ENCODE assay signal across 9 cellular contexts in the genomic region with DNA sequence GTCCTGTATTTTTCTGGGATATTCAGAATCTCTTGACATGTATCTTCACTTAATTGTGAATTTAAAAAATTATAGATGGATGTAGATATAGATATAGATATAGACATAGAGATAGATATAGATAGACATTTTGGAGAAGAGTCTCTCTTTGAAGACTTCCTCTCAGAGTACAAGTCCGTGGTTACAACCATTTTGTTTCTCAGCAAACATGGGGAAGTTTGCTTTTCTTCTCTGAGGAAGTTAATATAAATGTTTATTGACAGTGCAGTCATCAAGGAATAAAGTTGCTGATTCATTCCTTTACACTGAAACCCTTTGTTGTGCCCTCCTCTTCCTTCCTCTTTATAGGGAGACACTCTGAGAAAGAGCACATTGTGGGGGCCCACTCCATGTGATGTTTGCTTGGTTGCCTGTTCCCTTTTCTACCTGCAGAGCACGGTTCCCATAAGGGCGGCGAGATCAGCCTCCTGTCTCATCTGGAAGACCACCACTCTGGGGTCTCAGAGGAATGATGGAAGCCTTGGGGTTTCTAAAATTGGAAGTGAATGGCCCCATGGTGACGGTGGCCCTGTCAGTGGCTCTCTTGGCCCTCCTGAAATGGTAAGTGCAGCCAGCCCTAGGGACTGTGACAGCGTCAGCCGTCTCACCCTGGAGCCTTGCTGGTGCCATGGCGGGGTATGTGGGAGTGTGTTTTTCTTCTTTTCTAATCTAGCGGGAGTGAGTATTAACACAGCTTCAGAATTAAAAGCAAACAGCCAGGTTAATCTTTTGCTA. TPM values are rescaled to one million over a fixed set of nuclear protein-coding genes. Genes with fewer than 3 reads are reported as not detected.
DNase-seq lines count a peak whose midpoint lies in the region; ATAC-seq and FAIRE-seq lines count a peak whose summit lies in the region.
"Had no signal": no experiment of that assay in that cellular context is flagged by ENCODE, and none has a peak within 500 bp of the region (broad histone marks: within the 10 kb centered on the region; RNA-seq: fewer than 3 reads in every experiment).

A gene (plus strand): TSS at position 385 of the 774 bp plus-strand sequence. CDS start 127 bp downstream, at position 512.

- ATAC-seq in GM19324 (IDR thresholded peaks at IDR 0.05; ENCODE audit: low FRiP score, unreplicated experiment), result peak; percentile 34
- ATAC-seq in left lobe of liver, result peak; percentile 71
- ATAC-seq: Panc1 had no signal

- DNase-seq in HT-29 (ENCODE audit: low spot score) (peak; percentile 55), left lobe of liver (ENCODE audit: low spot score) (no peak), superior temporal gyrus (ENCODE audit: extremely low spot score) (peak; percentile 15), AG08396 (ENCODE audit: low spot score) (no peak), urothelium cell line (ENCODE audit: low spot score) (no peak)
- peak; percentile 20 for DNase-seq in activated effector memory CD4-positive, alpha-beta T cell treated with Interleukin-2 at 50 U/mL for 16 hours

- no peak for FAIRE-seq in urothelium cell line (lab: Jason Lieb, UNC)

RNA-seq across cellular contexts. Expression of the gene that starts here (rescaled TPM):
- total RNA-seq in HT-29 (2014; rRNA removed; shearing (Covaris generic)), result 17.2 and 22.8 TPM in 2 replicates
- total RNA-seq in left lobe of liver, result 6.6 TPM
- total RNA-seq: fibroblast of villous mesenchyme had no signal

Comparison
In these comparisons a context has a peak if more than half of its experiments do, and no peak if none do; other contexts are left out.
1. DNase-seq: peak in HT-29 (single experiment), activated effector memory CD4-positive, alpha-beta T cell treated with Interleukin-2 at 50 U/mL for 16 hours (single experiment) and superior temporal gyrus (single experiment); none in left lobe of liver (single experiment), AG08396 (single experiment) and urothelium cell line (single experiment).